Comparison of ENCODE assay signal across 29 cellular contexts in genomic region chr12:121250359-121250758, GRCh38.
"Had no signal": no experiment of that assay in that cellular context is flagged by ENCODE, and none has a peak within 500 bp of the region (broad histone marks: within the 10 kb centered on the region; RNA-seq: fewer than 3 reads in every experiment).

No MANE protein-coding gene starts in this region.

- ATAC-seq: activated CD4-positive, CD25-positive, alpha-beta regulatory T cell treated with anti-CD3 and anti-CD28 coated beads, Interleukin-2, amount 50 U/mL, for 24 hours; activated naive CD8-positive, alpha-beta T cell treated with anti-CD3 and anti-CD28 coated beads, Interleukin-2, amount 50 U/mL, for 24 hours; gastrocnemius medialis; naive thymus-derived CD8-positive, alpha-beta T cell; stimulated activated naive CD8-positive, alpha-beta T cell treated with anti-CD3 and anti-CD28 coated beads, Interleukin-15, Interleukin-2, amounts not matched to agents 100 U/mL and 50 U/mL, for 24 hours; T-helper 17 cell had no signal

- DNase-seq: activated CD4-positive, alpha-beta memory T cell treated with anti-CD3 and anti-CD28 coated beads for 36 hours; activated CD4-positive, alpha-beta T cell treated with anti-CD3 and anti-CD28 coated beads, Interleukin-2, amount 10 ng/mL, durations not matched to agents 24 days and 14 days; activated CD8-positive, alpha-beta memory T cell treated with anti-CD3 and anti-CD28 coated beads, Interleukin-2, amount 50 U/mL, for 48 hours; activated gamma-delta T cell; activated naive CD4-positive, alpha-beta T cell treated with anti-CD3 and anti-CD28 coated beads, Interleukin-2, amount 50 U/mL, for 16 hours; activated naive CD8-positive, alpha-beta T cell treated with anti-CD3 and anti-CD28 coated beads, Interleukin-2, amount 50 U/mL, for 24 hours; activated T-cell treated with anti-CD3 and anti-CD28 coated beads, Interleukin-2, amount 50 U/mL, for 24 hours; amygdala; gastrocnemius medialis; glutamatergic neuron; islet precursor cell; mesenchymal stem cell; naive thymus-derived CD8-positive, alpha-beta T cell; occipital lobe; stimulated activated naive CD8-positive, alpha-beta T cell treated with anti-CD3 and anti-CD28 coated beads, Interleukin-15, Interleukin-2, amounts not matched to agents 100 U/mL and 50 U/mL, for 24 hours; SW 1271; T-helper 17 cell; T1000; testis; transverse colon; WERI-Rb-1 had no signal

- H2AFZ ChIP-seq: neural progenitor cell, parathyroid adenoma had no signal

- H3K27me3 Mint-ChIP-seq: activated CD4-positive, alpha-beta memory T cell treated with anti-CD3 and anti-CD28 coated beads for 36 hours; activated CD4-positive, alpha-beta T cell treated with anti-CD3 and anti-CD28 coated beads, Interleukin-2, amount 10 ng/mL, durations not matched to agents 24 days and 14 days; activated naive CD8-positive, alpha-beta T cell treated with anti-CD3 and anti-CD28 coated beads, Interleukin-2, amount 50 U/mL, for 24 hours; activated T-cell treated with anti-CD3 and anti-CD28 coated beads, Interleukin-2, amount 50 U/mL, for 24 hours; central memory CD8-positive, alpha-beta T cell; dendritic cell treated with granulocyte-macrophage colony-stimulating factor and Interleukin-4, amounts not matched to agents 40 ng/mL and 50 ng/mL, for 4 days; naive thymus-derived CD8-positive, alpha-beta T cell; T-helper 17 cell had no signal

- H3K27ac ChIP-seq: breast epithelium, epithelial cell of prostate, gastrocnemius medialis, neural progenitor cell, parathyroid adenoma, right atrium auricular region, testis, transverse colon, WERI-Rb-1 had no signal

- H3K4me3 Mint-ChIP-seq: activated CD4-positive, alpha-beta memory T cell treated with anti-CD3 and anti-CD28 coated beads for 36 hours; activated CD4-positive, alpha-beta T cell treated with anti-CD3 and anti-CD28 coated beads, Interleukin-2, amount 10 ng/mL, durations not matched to agents 24 days and 14 days; activated naive CD8-positive, alpha-beta T cell treated with anti-CD3 and anti-CD28 coated beads, Interleukin-2, amount 50 U/mL, for 24 hours; activated T-cell treated with anti-CD3 and anti-CD28 coated beads, Interleukin-2, amount 50 U/mL, for 24 hours; central memory CD8-positive, alpha-beta T cell; dendritic cell treated with granulocyte-macrophage colony-stimulating factor and Interleukin-4, amounts not matched to agents 40 ng/mL and 50 ng/mL, for 4 days; naive thymus-derived CD8-positive, alpha-beta T cell; neural progenitor cell; T-helper 17 cell had no signal

- H3K9me3 ChIP-seq: breast epithelium, gastrocnemius medialis, right atrium auricular region, testis, transverse colon had no signal

- H3K36me3 ChIP-seq: neural progenitor cell had no signal

- H3K27me3 ChIP-seq: breast epithelium, gastrocnemius medialis, neural progenitor cell, right atrium auricular region, testis, transverse colon had no signal

- H3K79me2 ChIP-seq: parathyroid adenoma had no signal

- H3K9ac ChIP-seq: neural progenitor cell, parathyroid adenoma had no signal

- H3K27ac Mint-ChIP-seq: activated CD4-positive, alpha-beta memory T cell treated with anti-CD3 and anti-CD28 coated beads for 36 hours; activated CD4-positive, alpha-beta T cell treated with anti-CD3 and anti-CD28 coated beads, Interleukin-2, amount 10 ng/mL, durations not matched to agents 24 days and 14 days; activated naive CD8-positive, alpha-beta T cell treated with anti-CD3 and anti-CD28 coated beads, Interleukin-2, amount 50 U/mL, for 24 hours; activated T-cell treated with anti-CD3 and anti-CD28 coated beads, Interleukin-2, amount 50 U/mL, for 24 hours; dendritic cell treated with granulocyte-macrophage colony-stimulating factor and Interleukin-4, amounts not matched to agents 40 ng/mL and 50 ng/mL, for 4 days; neural progenitor cell; T-helper 17 cell had no signal

- H3K4me1 Mint-ChIP-seq: central memory CD8-positive, alpha-beta T cell; naive thymus-derived CD8-positive, alpha-beta T cell; neural progenitor cell had no signal

- H3K4me2 ChIP-seq: neural progenitor cell had no signal

- H3K9me3 Mint-ChIP-seq: activated CD4-positive, alpha-beta memory T cell treated with anti-CD3 and anti-CD28 coated beads for 36 hours; activated CD4-positive, alpha-beta T cell treated with anti-CD3 and anti-CD28 coated beads, Interleukin-2, amount 10 ng/mL, durations not matched to agents 24 days and 14 days; activated naive CD8-positive, alpha-beta T cell treated with anti-CD3 and anti-CD28 coated beads, Interleukin-2, amount 50 U/mL, for 24 hours; activated T-cell treated with anti-CD3 and anti-CD28 coated beads, Interleukin-2, amount 50 U/mL, for 24 hours; central memory CD8-positive, alpha-beta T cell; dendritic cell treated with granulocyte-macrophage colony-stimulating factor and Interleukin-4, amounts not matched to agents 40 ng/mL and 50 ng/mL, for 4 days; naive thymus-derived CD8-positive, alpha-beta T cell; neural progenitor cell had no signal

- H3K4me3 ChIP-seq: breast epithelium, gastrocnemius medialis, neural progenitor cell, right atrium auricular region, testis, transverse colon had no signal

- H3K4me1 ChIP-seq: breast epithelium, gastrocnemius medialis, neural progenitor cell, parathyroid adenoma, right atrium auricular region, testis, transverse colon had no signal
